ENCODE assay signal across 8 cellular contexts in the genomic region with DNA sequence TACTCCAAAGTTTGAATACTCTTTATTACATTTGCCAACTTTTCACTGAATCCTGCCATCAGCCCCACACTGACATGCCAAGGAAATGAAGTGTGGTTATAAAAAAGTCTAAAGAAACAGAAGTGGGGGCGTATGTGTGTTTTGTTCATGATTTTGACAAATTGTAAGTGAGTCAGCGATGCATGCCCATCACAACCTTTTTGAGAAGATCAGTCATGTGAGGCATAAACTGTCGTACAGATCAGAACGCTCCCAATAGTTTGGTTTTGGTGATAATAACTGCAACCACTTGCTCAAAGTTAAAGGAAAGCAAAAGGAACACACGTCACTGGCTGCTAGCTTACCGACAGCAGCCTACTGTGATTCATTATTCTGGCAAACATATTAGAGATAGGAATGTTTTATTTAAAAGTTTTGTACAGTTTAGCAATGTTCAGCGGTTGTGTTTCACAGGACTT.
DNase-seq lines count a peak whose midpoint lies in the region; TF ChIP-seq lines count a peak whose summit lies in the region.

No MANE protein-coding gene starts in this region.

- in situ Hi-C loops in mammary epithelial cell (cut with MboI; ENCODE audit: low sequenced_read_pairs in 2 of 2): no loop called here
- in situ Hi-C loops in GM13976 (cut with MboI; ENCODE audit: low sequenced_read_pairs, unreplicated experiment): no loop called here

- no peak overlapping the region for H3K4me3 ChIP-seq in AG09309 (ENCODE audit: control insufficient read depth, low read depth, low read length)
- peak overlapping the region in 1 of 3 experiments; percentile 13 for H3K4me3 ChIP-seq in mammary epithelial cell (replicated peaks in 1 of 3; ENCODE audit: insufficient read depth in 1 of 3, low read depth in 2 of 3, low read length in 3 of 3)
- peak overlapping the region in 1 of 2 experiments; percentile 70 for H3K4me3 ChIP-seq in mesenchymal stem cell (ENCODE audit: insufficient read depth in 1 of 2, low read depth in 1 of 2, low read length in 2 of 2)
- no peak overlapping the region for H3K4me3 ChIP-seq in dorsolateral prefrontal cortex

- H3K36me3 ChIP-seq in mammary epithelial cell (ENCODE audit: insufficient read depth, low read length) (no peaks in the 10 kb centered on the region), mesenchymal stem cell (ENCODE audit: control insufficient read depth in 1 of 2, insufficient read depth in 2 of 2, low read depth in 1 of 2, low read length in 2 of 2) (no peaks in the 10 kb centered on the region)

- H3K36me3 Mint-ChIP-seq in HFFc6 (ENCODE audit: low read depth): no peaks in the 10 kb centered on the region

- no peaks in the 10 kb centered on the region for H3K79me1 ChIP-seq in mesenchymal stem cell (replicated peaks; ENCODE audit: low read length, poor library complexity, severe bottlenecking)

- no peak overlapping the region for H4K8ac ChIP-seq in mesenchymal stem cell (ENCODE audit: low read length)

- no peak overlapping the region for H3K14ac ChIP-seq in mesenchymal stem cell (ENCODE audit: low read length in 2 of 2)

- H3K27me3 Mint-ChIP-seq in HFFc6 (ENCODE audit: insufficient read depth): no peaks in the 10 kb centered on the region; the same call in 1 of the 2 replicates

- WGBS in mammary epithelial cell (ENCODE audit: low coverage, missing lambda C conversion rate): 4% methylated on average over 7 of the region's 7 CpGs
- WGBS in mesenchymal stem cell: 64% methylated on average over 6 of the region's 7 CpGs

- peak overlapping the region; percentile 28 for H3K9ac ChIP-seq in mammary epithelial cell (ENCODE audit: insufficient read depth, low read length)
- H3K9ac ChIP-seq in mesenchymal stem cell (ENCODE audit: low read length): peak overlapping the region; percentile 80

- H2BK12ac ChIP-seq in mesenchymal stem cell (ENCODE audit: low read length in 2 of 2): no peak overlapping the region

- no peaks in the 10 kb centered on the region for H4K20me1 ChIP-seq in mammary epithelial cell (ENCODE audit: insufficient read depth, low read length)

- dilution Hi-C loops in mammary epithelial cell (cut with HindIII; ENCODE audit: low sequenced_read_pairs): no loop called here

- intact Hi-C loops in mammary epithelial cell (cut with micrococcal nuclease): loop anchor here (10.0 kb wide), 1 partner anchor 110 kb away; no protein-coding TSS in a partner anchor
- intact Hi-C loops in dorsolateral prefrontal cortex (cut with DNase I): no loop called here

- peak overlapping the region; percentile 50 for H3K4me2 ChIP-seq in mammary epithelial cell (ENCODE audit: insufficient read depth, low read depth, low read length)
- no peak overlapping the region for H3K4me2 ChIP-seq in mesenchymal stem cell (ENCODE audit: low read length, poor library complexity, severe bottlenecking)

- CTCF ChIA-PET in mammary epithelial cell (lab: Charles Lee; ENCODE audit: low non-redundant PET): no interaction called here

- H3K9me3 Mint-ChIP-seq in HFFc6: no peaks in the 10 kb centered on the region

- BruUV-seq in mammary epithelial cell (replicated peaks; lab: Mats Ljungman, UMichigan): no TSS peak

- H2BK5ac ChIP-seq in mesenchymal stem cell (ENCODE audit: low read depth, low read length, poor library complexity, severe bottlenecking): no peak overlapping the region

- DNase-seq in AG09309 (ENCODE audit: low read depth) (peak; percentile 42), HFFc6 (peak; percentile 61), mammary epithelial cell (peak; percentile 88), mesenchymal stem cell (peak; percentile 67), dorsolateral prefrontal cortex (no peak), GM13976 (ENCODE audit: low spot score) (no peak), KG1 (lab: John Stamatoyannopoulos, UW) (no peak), Ammon's horn (ENCODE audit: low spot score) (no peak)

- H2BK120ac ChIP-seq in mesenchymal stem cell (ENCODE audit: low read depth, low read length): no peak overlapping the region

- H3K9me3 ChIP-seq in mammary epithelial cell (replicated peaks; ENCODE audit: insufficient read depth, low read length) (no peaks in the 10 kb centered on the region), mesenchymal stem cell (ENCODE audit: control insufficient read depth, low read length) (no peaks in the 10 kb centered on the region)

- H3K18ac ChIP-seq in mesenchymal stem cell (ENCODE audit: low read depth in 1 of 2, low read length in 2 of 2): no peak overlapping the region

- H3K4me1 ChIP-seq in mammary epithelial cell (ENCODE audit: insufficient read depth, low read length) (peaks cover 49% of the 10 kb centered on the region), mesenchymal stem cell (ENCODE audit: control insufficient read depth, insufficient read depth, low read depth, low read length) (no peaks in the 10 kb centered on the region)

- no peak overlapping the region for H3K23ac ChIP-seq in mesenchymal stem cell (ENCODE audit: low read length in 2 of 2)

- TF ChIP-seq CTCF in AG09309 (IDR thresholded peaks at IDR 0.05; ENCODE audit: control insufficient read depth, insufficient read depth, low read depth, low read length, missing control alignments): no peak
- no peak for TF ChIP-seq CTCF in HFFc6 (IDR thresholded peaks at IDR 0.05)
- TF ChIP-seq CTCF in mammary epithelial cell (conservative IDR thresholded peaks at IDR 0.05 in 1 of 2, IDR thresholded peaks at IDR 0.05 in 1 of 2; ENCODE audit: extremely low read depth in 1 of 2, insufficient read depth in 1 of 2, low read depth in 1 of 2, low read length in 2 of 2): no peak
- no peak for TF ChIP-seq CTCF in dorsolateral prefrontal cortex (IDR thresholded peaks at IDR 0.05 in 54 of 56, conservative IDR thresholded peaks at IDR 0.05 in 2 of 56; ENCODE audit: low read depth in 1 of 56, partially characterized antibody in 56 of 56)
- TF ChIP-seq CTCF in GM13976 (IDR thresholded peaks at IDR 0.05; ENCODE audit: borderline replicate concordance, control extremely low read depth, extremely low read depth, insufficient read depth, missing control alignments): no peak

- no peak overlapping the region for H3K4ac ChIP-seq in mesenchymal stem cell (ENCODE audit: low read depth in 1 of 2, low read length in 2 of 2)

- peaks cover 5% of the 10 kb centered on the region; the same call in 1 of the 2 replicates for H3K4me1 Mint-ChIP-seq in HFFc6 (ENCODE audit: low read depth)

- peak overlapping the region; percentile 57; the same call in 1 of the 2 replicates for H3K27ac Mint-ChIP-seq in HFFc6

- H2AK5ac ChIP-seq in mesenchymal stem cell (ENCODE audit: low read length, severe bottlenecking): no peak overlapping the region

- no peak overlapping the region for H2BK15ac ChIP-seq in mesenchymal stem cell (ENCODE audit: low read depth, poor library complexity, severe bottlenecking)

- H2AFZ ChIP-seq in mammary epithelial cell (ENCODE audit: low read depth, low read length) (peak overlapping the region; percentile 66), mesenchymal stem cell (ENCODE audit: low read depth, low read length) (no peak overlapping the region)

- no peak overlapping the region for H4K91ac ChIP-seq in mesenchymal stem cell (ENCODE audit: low read length)

- no peaks in the 10 kb centered on the region for H3K27me3 ChIP-seq in mammary epithelial cell (ENCODE audit: insufficient read depth, low read length)
- no peaks in the 10 kb centered on the region for H3K27me3 ChIP-seq in mesenchymal stem cell (ENCODE audit: control insufficient read depth in 1 of 2, insufficient read depth in 1 of 2, low read length in 2 of 2)
- no peaks in the 10 kb centered on the region for H3K27me3 ChIP-seq in dorsolateral prefrontal cortex

- H3K4me3 Mint-ChIP-seq in HFFc6: peak overlapping the region; percentile 70

- no peaks in the 10 kb centered on the region for H3K79me2 ChIP-seq in mammary epithelial cell (ENCODE audit: insufficient read depth, low read length)

- H3K27ac ChIP-seq in mammary epithelial cell (ENCODE audit: insufficient read depth, low read depth, low read length) (peak overlapping the region; percentile 96), mesenchymal stem cell (ENCODE audit: low read length, poor library complexity, severe bottlenecking) (no peak overlapping the region), dorsolateral prefrontal cortex (no peak overlapping the region)

Comparison
In these comparisons a context has a peak if more than half of its experiments do, and no peak if none do; other contexts are left out.
1. DNase-seq: peak in AG09309 (single experiment), HFFc6 (single experiment), mammary epithelial cell (single experiment) and mesenchymal stem cell (single experiment); none in dorsolateral prefrontal cortex (0 of 10), GM13976 (single experiment), KG1 (single experiment) and Ammon's horn (single experiment).